In genomic region chr13:33057019-33057785, GRCh38 we compare ENCODE assay signal across 8 cellular contexts. TPM values are rescaled to one million over a fixed set of nuclear protein-coding genes. Genes with fewer than 3 reads are reported as not detected.
A peak's percentile ranks its signal among the peaks of the same experiment; 100 is the strongest.
DNase-seq lines count a peak whose midpoint lies in the region; ATAC-seq and TF ChIP-seq lines count a peak whose summit lies in the region.

No MANE protein-coding gene starts in this region.

- H2AK9ac ChIP-seq in IMR-90 (replicated peaks; ENCODE audit: low read depth, low read length, poor library complexity): peak overlapping the region; percentile 50

- H3K27ac ChIP-seq in IMR-90 (ENCODE audit: insufficient read depth, low read length): no peak overlapping the region

- H2BK120ac ChIP-seq in IMR-90 (ENCODE audit: low read depth, low read length): no peak overlapping the region

- no peak overlapping the region for H3K14ac ChIP-seq in IMR-90 (replicated peaks; ENCODE audit: low read depth, low read length)

- TF ChIP-seq POLR2A in IMR-90 (IDR thresholded peaks at IDR 0.05; ENCODE audit: low read depth, low read length): no peak

- H3K23ac ChIP-seq in IMR-90 (ENCODE audit: low read depth, low read length): no peak overlapping the region

- H3K4me3 ChIP-seq in GM06990 (replicated peaks; ENCODE audit: low read depth, low read length): no peak overlapping the region
- H3K4me3 ChIP-seq in IMR-90 (ENCODE audit: insufficient read depth, low read depth, low read length): no peak overlapping the region

- no peaks in the 10 kb centered on the region for H3K27me3 ChIP-seq in GM06990 (replicated peaks; ENCODE audit: control insufficient read depth, insufficient read depth, low read length)
- no peaks in the 10 kb centered on the region for H3K27me3 ChIP-seq in IMR-90 (ENCODE audit: control insufficient read depth, insufficient read depth, low read length)

- H3K9me3 ChIP-seq in IMR-90 (ENCODE audit: control insufficient read depth, insufficient read depth, low read length): no peaks in the 10 kb centered on the region

- no CpG with 5 or more reads among the region's 9 CpGs for WGBS in IMR-90 (ENCODE audit: extremely low coverage in 2 of 2, insufficient read length in 1 of 2), 2 experiments

- H3K36me3 ChIP-seq in GM06990 (ENCODE audit: control insufficient read depth, insufficient read depth, low read length) (no peaks in the 10 kb centered on the region), IMR-90 (ENCODE audit: control insufficient read depth, insufficient read depth, low read length) (no peaks in the 10 kb centered on the region)

- in situ Hi-C loops in IMR-90 (cut with MboI; ENCODE audit: low sequenced_read_pairs): no loop called here

- no peak overlapping the region for H3K56ac ChIP-seq in IMR-90 (ENCODE audit: extremely low read depth, insufficient read depth, low read length)

- H4K91ac ChIP-seq in IMR-90 (ENCODE audit: insufficient read depth, low read depth, low read length): no peak overlapping the region

- H3K9me1 ChIP-seq in IMR-90 (ENCODE audit: insufficient read depth, low read length): no peaks in the 10 kb centered on the region

- no peak overlapping the region for H4K8ac ChIP-seq in IMR-90 (ENCODE audit: low read depth in 2 of 2, low read length in 2 of 2)

- DNase-seq in GM06990 (ENCODE audit: extremely low read depth, insufficient read length) (no peak), IMR-90 (peak; percentile 6), cerebellar cortex (ENCODE audit: low spot score) (peak; percentile 4), neural crest cell (ENCODE audit: low read depth, low spot score) (no peak), NCI-H774 (lab: John Stamatoyannopoulos, UW) (no peak), NCI-H446 treated with DMSO at 0.1 percent for 48 hours (lab: John Stamatoyannopoulos, UW) (no peak)
- no peak for DNase-seq in activated CD4-positive, CD25-positive, alpha-beta regulatory T cell (lab: John Stamatoyannopoulos, UW)

- no peak overlapping the region for H3K4me3 Mint-ChIP-seq in neural crest cell

- H3K27ac Mint-ChIP-seq in neural crest cell (ENCODE audit: unreplicated experiment): no peak overlapping the region

- no peaks in the 10 kb centered on the region for H3K27me3 Mint-ChIP-seq in neural crest cell (ENCODE audit: low read depth)

- H3K79me1 ChIP-seq in IMR-90 (ENCODE audit: low read depth in 1 of 2, low read length in 2 of 2): no peaks in the 10 kb centered on the region

- TF ChIP-seq CTCF in GM06990 (IDR thresholded peaks at IDR 0.05; ENCODE audit: insufficient read depth, low read length, poor library complexity, severe bottlenecking) (peak; percentile 51), IMR-90 (conservative IDR thresholded peaks at IDR 0.05; ENCODE audit: low read depth, low read length) (peak; percentile 33), neural crest cell (conservative IDR thresholded peaks at IDR 0.05) (peak; percentile 57)

- H2BK15ac ChIP-seq in IMR-90 (ENCODE audit: low read depth, low read length): no peak overlapping the region

- no peak overlapping the region for H3K9ac ChIP-seq in IMR-90 (ENCODE audit: low read depth, low read length)

- intact Hi-C loops in IMR-90 (cut with micrococcal nuclease): no loop called here

- BruUV-seq in IMR-90 (replicated peaks; lab: Mats Ljungman, UMichigan): no TSS peak

- H3K4me1 ChIP-seq in IMR-90 (ENCODE audit: control insufficient read depth, insufficient read depth, low read length): peaks cover 2% of the 10 kb centered on the region

- no peak overlapping the region for H2BK20ac ChIP-seq in IMR-90 (ENCODE audit: low read depth, low read length)

- no peaks in the 10 kb centered on the region for H4K20me1 ChIP-seq in IMR-90 (ENCODE audit: insufficient read depth, low read length)

- dilution Hi-C loops in IMR-90 (cut with HindIII; ENCODE audit: low sequenced_read_pairs, unreplicated experiment): no loop called here

- no peaks in the 10 kb centered on the region for H3K36me3 Mint-ChIP-seq in neural crest cell (ENCODE audit: low read depth)

- ATAC-seq in IMR-90 (ENCODE audit: low read depth) (peak; percentile 72), HG03135 (IDR thresholded peaks at IDR 0.05; ENCODE audit: unreplicated experiment) (no peak)

- CTCF ChIA-PET in IMR-90 (lab: Yijun Ruan, JAX): interaction anchor here (0.6 to 1.5 kb wide), 5 partner anchors 9 to 506 kb away, joined by 3 to 6 read pairs (median 4); no protein-coding TSS in a partner anchor

- no peaks in the 10 kb centered on the region for H3K9me3 Mint-ChIP-seq in neural crest cell

- no peak overlapping the region for H2BK5ac ChIP-seq in IMR-90 (ENCODE audit: low read depth, low read length, poor library complexity, severe bottlenecking)

- H3K18ac ChIP-seq in IMR-90 (ENCODE audit: low read depth, low read length): no peak overlapping the region

- peaks cover 17% of the 10 kb centered on the region for H3K4me1 Mint-ChIP-seq in neural crest cell

- no peak overlapping the region for H3K4me2 ChIP-seq in IMR-90 (ENCODE audit: low read depth, low read length)

- H4K5ac ChIP-seq in IMR-90 (ENCODE audit: low read depth, low read length): no peak overlapping the region

- POLR2A ChIA-PET in IMR-90 (lab: Charles Lee; ENCODE audit: unreplicated experiment): no interaction called here

- peak overlapping the region; percentile 7; the same call in 1 of the 2 replicates for H2AK5ac ChIP-seq in IMR-90 (ENCODE audit: low read depth, low read length)

- TF ChIP-seq RAD21 in IMR-90 (IDR thresholded peaks at IDR 0.05; ENCODE audit: low read length): no peak

- H3K4ac ChIP-seq in IMR-90 (ENCODE audit: low read depth, low read length): no peak overlapping the region

- peak overlapping the region; percentile 39 for H2AFZ ChIP-seq in IMR-90 (replicated peaks; ENCODE audit: low read length, poor library complexity)

TF ChIP-seq in IMR-90, 13 proteins besides CTCF, POLR2A, EP300 and RAD21:
- TF ChIP-seq SMC3 (IDR thresholded peaks at IDR 0.05; ENCODE audit: low read depth, low read length) (0 out of 2 replicates have a peak, but pooled peaks have one; percentile 3), RFX5 (IDR thresholded peaks at IDR 0.05; ENCODE audit: low read depth, low read length) (no peak)

RNA-seq across cellular contexts. Expression of gene KL, which starts 41.0 kb away (rescaled TPM):
- not detected in 2 replicates for total RNA-seq in IMR-90 (2012; rRNA removed)
- not detected in 2 replicates for polyA plus RNA-seq in IMR-90 (2012; rRNA removed)
- not detected in 2 replicates for polyA plus RNA-seq in IMR-90 (2012; cell fraction: cytosol; rRNA removed)
- polyA plus RNA-seq in IMR-90 (2012; cell fraction: nucleus; rRNA removed; ENCODE audit: low replicate concordance): not detected in 2 replicates
- 0.11 and 0.12 TPM in 2 replicates for total RNA-seq in neural crest cell

Comparison
In these comparisons a context has a peak if more than half of its experiments do, and no peak if none do; other contexts are left out.
1. DNase-seq: peak in IMR-90 (single experiment) and cerebellar cortex (single experiment); none in GM06990 (single experiment), neural crest cell (single experiment), activated CD4-positive, CD25-positive, alpha-beta regulatory T cell (0 of 4), NCI-H774 (single experiment) and NCI-H446 treated with DMSO at 0.1 percent for 48 hours (single experiment).
2. Peak in every context shown above with its lines, with median percentiles within 50 percentile points of each other: CTCF ChIP-seq.